8 cellular contexts compared by ENCODE assay signal in genomic region chr14:50531595-50532501, GRCh38. TPM values are rescaled to one million over a fixed set of nuclear protein-coding genes. Genes with fewer than 3 reads are reported as not detected.
A peak's percentile ranks its signal among the peaks of the same experiment; 100 is the strongest.
DNase-seq lines count a peak whose midpoint lies in the region; ATAC-seq, FAIRE-seq and TF ChIP-seq lines count a peak whose summit lies in the region.

No MANE protein-coding gene starts in this region.

- peak overlapping the region; percentile 93 for H3K9ac ChIP-seq in keratinocyte (ENCODE audit: control insufficient read depth, extremely low read depth, insufficient read depth, low read length)

- H3K27ac ChIP-seq in HL-60 (replicated peaks) (peak overlapping the region; percentile 86), keratinocyte (ENCODE audit: control insufficient read depth, insufficient read depth, low read length) (peak overlapping the region; percentile 86)

- H3K27me3 ChIP-seq in HL-60 (ENCODE audit: insufficient read depth, poor library complexity, severe bottlenecking) (no peaks in the 10 kb centered on the region), bronchial epithelial cell (ENCODE audit: control insufficient read depth, insufficient read depth, low read length) (no peaks in the 10 kb centered on the region), keratinocyte (ENCODE audit: control insufficient read depth, extremely low read depth, insufficient read depth, low read length) (no peaks in the 10 kb centered on the region)

- H4K20me1 ChIP-seq in keratinocyte (ENCODE audit: control insufficient read depth, extremely low read depth, insufficient read depth, low read length), result no peaks in the 10 kb centered on the region

- TF ChIP-seq CTCF in HL-60 (IDR thresholded peaks at IDR 0.05; ENCODE audit: insufficient read depth, low read length), result no peak
- no peak for TF ChIP-seq CTCF in bronchial epithelial cell (IDR thresholded peaks at IDR 0.05; ENCODE audit: insufficient read depth, low read length, severe bottlenecking)
- TF ChIP-seq CTCF in keratinocyte (optimal IDR thresholded peaks at IDR 0.05 in 1 of 3, IDR thresholded peaks at IDR 0.05 in 1 of 3, conservative IDR thresholded peaks at IDR 0.05 in 1 of 3; ENCODE audit: extremely low read depth in 1 of 3, insufficient read depth in 2 of 3, low read length in 3 of 3), result no peak

- peak overlapping the region; percentile 47 for H2AFZ ChIP-seq in keratinocyte (ENCODE audit: control insufficient read depth, low read length)

- no peaks in the 10 kb centered on the region for H3K9me3 ChIP-seq in keratinocyte (ENCODE audit: control insufficient read depth, low read depth, low read length)

- FAIRE-seq in bronchial epithelial cell (lab: Jason Lieb, UNC) (no peak), keratinocyte (lab: Jason Lieb, UNC) (no peak)

- H3K9me1 ChIP-seq in keratinocyte (ENCODE audit: control insufficient read depth, extremely low read depth, insufficient read depth, low read length), result peaks cover 4% of the 10 kb centered on the region

- DNase-seq in ELR (ENCODE audit: low read depth) (peak; percentile 76), HL-60 (ENCODE audit: low read depth in 1 of 2, low spot score in 1 of 2) (peak in 1 of 2 experiments; percentile 32), T follicular helper cell (ENCODE audit: low read depth) (peak; percentile 5), bronchial epithelial cell (ENCODE audit: low read depth) (no peak), keratinocyte (ENCODE audit: low read depth, low spot score) (no peak), putamen (ENCODE audit: low spot score) (no peak)
- peak; percentile 53 for DNase-seq in stimulated activated CD4-positive, alpha-beta T cell treated with anti-CD3 and anti-CD28 coated beads, Interleukin-15, amount 100 ng/mL, for 24 hours

- H3K4me2 ChIP-seq in keratinocyte (ENCODE audit: control insufficient read depth, extremely low read depth, insufficient read depth, low read depth, low read length), result peak overlapping the region; percentile 89

- H3K79me2 ChIP-seq in keratinocyte (ENCODE audit: control insufficient read depth, insufficient read depth, low read length), result peaks cover 49% of the 10 kb centered on the region

- dilution Hi-C loops in keratinocyte (cut with MboI; ENCODE audit: extremely low pct_ligation_motif_present, low sequenced_read_pairs), result no loop called here

- H3K4me3 ChIP-seq in HL-60 (replicated peaks; ENCODE audit: insufficient read depth, low read length) (peak overlapping the region; percentile 91), bronchial epithelial cell (ENCODE audit: low read depth, low read length) (peak overlapping the region; percentile 69), keratinocyte (ENCODE audit: control insufficient read depth in 2 of 3, extremely low read depth in 1 of 3, insufficient read depth in 2 of 3, low read depth in 1 of 3, low read length in 3 of 3) (peak overlapping the region; percentile 65 to 95 (median 70))

- H3K36me3 ChIP-seq in bronchial epithelial cell (ENCODE audit: control insufficient read depth, insufficient read depth, low read length) (peaks cover 1% of the 10 kb centered on the region), keratinocyte (ENCODE audit: control insufficient read depth in 2 of 2, extremely low read depth in 1 of 2, insufficient read depth in 2 of 2, low read length in 2 of 2) (peaks cover 0 to 5% of the 10 kb centered on the region in 2 experiments)

- peak; percentile 20 for ATAC-seq in GM21390 (IDR thresholded peaks at IDR 0.05; ENCODE audit: unreplicated experiment)

- peaks cover 40% of the 10 kb centered on the region for H3K4me1 ChIP-seq in keratinocyte (ENCODE audit: control insufficient read depth, extremely low read depth, insufficient read depth, low read length)

RNA-seq across cellular contexts. Expression of gene MAP4K5, which starts 0.5 kb away (rescaled TPM):
- total RNA-seq in bronchial epithelial cell, result 27.4 and 28.4 TPM in 2 replicates
- polyA plus RNA-seq in keratinocyte, result 15.8 to 25.8 TPM (median 19.0 TPM) in 3 replicates
- 23.8 TPM for polyA plus RNA-seq in keratinocyte (2011; ENCODE audit: low read depth)
- 11.5 and 18.2 TPM in 2 replicates for polyA plus RNA-seq in keratinocyte (2011; cell fraction: cytosol; rRNA removed)
- polyA plus RNA-seq in keratinocyte (2011; cell fraction: nucleus; rRNA removed), result 23.4 and 29.2 TPM in 2 replicates
- 16.3 and 21.2 TPM in 2 replicates for polyA plus RNA-seq in keratinocyte (2012; ENCODE audit: low replicate concordance)
- polyA minus RNA-seq in keratinocyte, result 4.5 to 21.5 TPM (median 9.4 TPM) in 3 replicates
- polyA minus RNA-seq in keratinocyte (2011; cell fraction: cytosol; rRNA and poly(A)+ RNA removed), result 20.3 TPM
- polyA minus RNA-seq in keratinocyte (2011; cell fraction: nucleus; rRNA and poly(A)+ RNA removed), result 18.0 and 45.9 TPM in 2 replicates

RNA-seq across cellular contexts. Expression of gene ATL1, which starts 28.1 kb away (rescaled TPM):
- 0.79 and 1.9 TPM in 2 replicates for total RNA-seq in bronchial epithelial cell
- 3.6 to 6.8 TPM (median 4.0 TPM) in 3 replicates for polyA plus RNA-seq in keratinocyte
- polyA plus RNA-seq in keratinocyte (2011; ENCODE audit: low read depth), result 2.7 TPM
- polyA plus RNA-seq in keratinocyte (2011; cell fraction: cytosol; rRNA removed), result 3.0 and 5.8 TPM in 2 replicates
- 5.1 and 6.5 TPM in 2 replicates for polyA plus RNA-seq in keratinocyte (2011; cell fraction: nucleus; rRNA removed)
- polyA plus RNA-seq in keratinocyte (2012; ENCODE audit: low replicate concordance), result 1.9 and 3.5 TPM in 2 replicates
- polyA minus RNA-seq in keratinocyte, result 0.23 to 6.4 TPM (median 2.5 TPM) in 3 replicates
- polyA minus RNA-seq in keratinocyte (2011; cell fraction: cytosol; rRNA and poly(A)+ RNA removed), result 2.3 TPM
- 3.7 and 5.5 TPM in 2 replicates for polyA minus RNA-seq in keratinocyte (2011; cell fraction: nucleus; rRNA and poly(A)+ RNA removed)

Comparison
In these comparisons a context has a peak if more than half of its experiments do, and no peak if none do; other contexts are left out.
1. DNase-seq: peak in ELR (single experiment), T follicular helper cell (single experiment) and stimulated activated CD4-positive, alpha-beta T cell treated with anti-CD3 and anti-CD28 coated beads, Interleukin-15, amount 100 ng/mL, for 24 hours (single experiment); none in bronchial epithelial cell (single experiment), keratinocyte (single experiment) and putamen (single experiment).
2. Peak in every context shown above with its lines, with median percentiles within 50 percentile points of each other: H3K4me3 ChIP-seq.